Comparison of ENCODE assay signal across 2 cellular contexts in the genomic region with DNA sequence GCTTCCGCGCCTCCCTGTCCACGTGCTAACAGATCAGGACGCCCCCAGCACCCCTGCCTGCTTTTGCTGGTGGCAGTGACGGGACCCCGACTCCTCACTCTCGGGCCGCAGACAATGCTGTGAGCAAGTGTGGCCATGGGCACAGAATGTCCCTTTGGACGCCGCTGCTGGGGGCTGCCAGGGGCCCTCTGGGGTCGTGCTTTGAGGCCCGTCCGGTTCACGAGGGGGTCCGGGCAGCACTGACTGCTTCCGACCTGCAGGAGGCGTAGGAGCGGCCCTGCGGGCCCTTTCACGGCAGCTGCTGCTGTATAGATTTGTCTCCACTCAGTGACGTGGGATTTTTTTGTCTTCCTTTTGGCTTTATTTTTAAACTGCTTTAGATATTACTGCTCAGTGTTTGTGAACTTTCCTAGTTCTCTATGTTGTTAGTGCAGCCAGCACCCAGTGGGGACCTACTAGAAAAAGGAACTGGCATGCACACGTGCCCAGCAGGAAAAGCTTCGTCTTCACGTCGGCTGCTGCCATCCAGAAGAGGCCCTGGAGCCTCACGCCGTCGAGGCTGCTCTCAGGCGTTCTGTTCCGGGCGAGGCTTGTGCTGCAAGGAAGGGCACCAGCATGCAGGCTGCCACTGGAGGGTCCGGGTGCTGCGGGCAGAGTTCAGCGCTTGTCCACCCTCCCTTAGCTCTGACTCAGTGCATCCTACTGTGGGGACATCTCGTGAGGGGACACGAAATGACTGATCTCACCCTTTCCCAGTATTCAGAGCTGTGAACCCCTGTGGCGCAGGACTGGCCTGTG.
TF ChIP-seq lines count a peak whose summit lies in the region.

No MANE protein-coding gene starts in this region.

TF ChIP-seq in A549, 52 proteins besides CTCF, POLR2A, EP300 and RAD21:
- TF ChIP-seq, protein P1, sequence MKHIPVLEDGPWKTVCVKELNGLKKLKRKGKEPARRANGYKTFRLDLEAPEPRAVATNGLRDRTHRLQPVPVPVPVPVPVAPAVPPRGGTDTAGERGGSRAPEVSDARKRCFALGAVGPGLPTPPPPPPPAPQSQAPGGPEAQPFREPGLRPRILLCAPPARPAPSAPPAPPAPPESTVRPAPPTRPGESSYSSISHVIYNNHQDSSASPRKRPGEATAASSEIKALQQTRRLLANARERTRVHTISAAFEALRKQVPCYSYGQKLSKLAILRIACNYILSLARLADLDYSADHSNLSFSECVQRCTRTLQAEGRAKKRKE (CRISPR knock-in tag; IDR thresholded peaks at IDR 0.05; ENCODE audit: low read depth): no peak
- TF ChIP-seq RARB (CRISPR knock-in tag; IDR thresholded peaks at IDR 0.05): no peak
- no peak for TF ChIP-seq TFCP2L1 (CRISPR knock-in tag; IDR thresholded peaks at IDR 0.05)
- TF ChIP-seq FOSB (CRISPR knock-in tag; IDR thresholded peaks at IDR 0.05): no peak
- TF ChIP-seq NR3C1 (IDR thresholded peaks at IDR 0.05): no peak
- TF ChIP-seq POLR2AphosphoS2 (conservative IDR thresholded peaks at IDR 0.05; ENCODE audit: low read length): no peak
- TF ChIP-seq CEBPB (IDR thresholded peaks at IDR 0.05): no peak
- TF ChIP-seq, protein P2, sequence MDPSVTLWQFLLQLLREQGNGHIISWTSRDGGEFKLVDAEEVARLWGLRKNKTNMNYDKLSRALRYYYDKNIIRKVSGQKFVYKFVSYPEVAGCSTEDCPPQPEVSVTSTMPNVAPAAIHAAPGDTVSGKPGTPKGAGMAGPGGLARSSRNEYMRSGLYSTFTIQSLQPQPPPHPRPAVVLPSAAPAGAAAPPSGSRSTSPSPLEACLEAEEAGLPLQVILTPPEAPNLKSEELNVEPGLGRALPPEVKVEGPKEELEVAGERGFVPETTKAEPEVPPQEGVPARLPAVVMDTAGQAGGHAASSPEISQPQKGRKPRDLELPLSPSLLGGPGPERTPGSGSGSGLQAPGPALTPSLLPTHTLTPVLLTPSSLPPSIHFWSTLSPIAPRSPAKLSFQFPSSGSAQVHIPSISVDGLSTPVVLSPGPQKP (IDR thresholded peaks at IDR 0.05; ENCODE audit: low read depth, low read length): no peak
- TF ChIP-seq SREBF2 (IDR thresholded peaks at IDR 0.05): no peak
- no peak for TF ChIP-seq HOXB13 (CRISPR knock-in tag; IDR thresholded peaks at IDR 0.05; ENCODE audit: low read depth)
- TF ChIP-seq EHMT2 (IDR thresholded peaks at IDR 0.05; ENCODE audit: low read depth): no peak
- no peak for TF ChIP-seq HOXB5 (CRISPR knock-in tag; IDR thresholded peaks at IDR 0.05)
- TF ChIP-seq, protein P3, sequence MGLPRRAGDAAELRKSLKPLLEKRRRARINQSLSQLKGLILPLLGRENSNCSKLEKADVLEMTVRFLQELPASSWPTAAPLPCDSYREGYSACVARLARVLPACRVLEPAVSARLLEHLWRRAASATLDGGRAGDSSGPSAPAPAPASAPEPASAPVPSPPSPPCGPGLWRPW (IDR thresholded peaks at IDR 0.05): no peak
- TF ChIP-seq TP53 (CRISPR knock-in tag; IDR thresholded peaks at IDR 0.05): no peak
- no peak for TF ChIP-seq HOXA7 (CRISPR knock-in tag; IDR thresholded peaks at IDR 0.05)
- TF ChIP-seq CBX8 (IDR thresholded peaks at IDR 0.05): no peak
- TF ChIP-seq, protein P4, sequence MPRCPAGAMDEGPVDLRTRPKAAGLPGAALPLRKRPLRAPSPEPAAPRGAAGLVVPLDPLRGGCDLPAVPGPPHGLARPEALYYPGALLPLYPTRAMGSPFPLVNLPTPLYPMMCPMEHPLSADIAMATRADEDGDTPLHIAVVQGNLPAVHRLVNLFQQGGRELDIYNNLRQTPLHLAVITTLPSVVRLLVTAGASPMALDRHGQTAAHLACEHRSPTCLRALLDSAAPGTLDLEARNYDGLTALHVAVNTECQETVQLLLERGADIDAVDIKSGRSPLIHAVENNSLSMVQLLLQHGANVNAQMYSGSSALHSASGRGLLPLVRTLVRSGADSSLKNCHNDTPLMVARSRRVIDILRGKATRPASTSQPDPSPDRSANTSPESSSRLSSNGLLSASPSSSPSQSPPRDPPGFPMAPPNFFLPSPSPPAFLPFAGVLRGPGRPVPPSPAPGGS (IDR thresholded peaks at IDR 0.05): no peak
- no peak for TF ChIP-seq NPAS2 (CRISPR knock-in tag; IDR thresholded peaks at IDR 0.05; ENCODE audit: borderline replicate concordance)
- no peak for TF ChIP-seq MAZ (IDR thresholded peaks at IDR 0.05; ENCODE audit: borderline replicate concordance, low read depth, low read length)
- no peak for TF ChIP-seq ZSCAN20 (CRISPR knock-in tag; IDR thresholded peaks at IDR 0.05)

TF ChIP-seq in K562, 482 proteins besides CTCF, POLR2A, EP300 and RAD21:
- TF ChIP-seq ATF1 (CRISPR knock-in tag; IDR thresholded peaks at IDR 0.05): no peak
- TF ChIP-seq ATF1 (tag; IDR thresholded peaks at IDR 0.05): no peak
- TF ChIP-seq RBM22 (IDR thresholded peaks at IDR 0.05; ENCODE audit: low read depth, low read length, poor library complexity, severe bottlenecking): peak; percentile 29
- peak; percentile 30; the same call in 1 of the 2 replicates for TF ChIP-seq ZBTB7A (IDR thresholded peaks at IDR 0.05; ENCODE audit: borderline replicate concordance, control insufficient read depth, low read depth, low read length)
- peak; percentile 44; the same call in 1 of the 2 replicates for TF ChIP-seq POLR2G (IDR thresholded peaks at IDR 0.05; ENCODE audit: low read depth, low read length)
